Comparison of ENCODE assay signal across 17 cellular contexts in the genomic region with DNA sequence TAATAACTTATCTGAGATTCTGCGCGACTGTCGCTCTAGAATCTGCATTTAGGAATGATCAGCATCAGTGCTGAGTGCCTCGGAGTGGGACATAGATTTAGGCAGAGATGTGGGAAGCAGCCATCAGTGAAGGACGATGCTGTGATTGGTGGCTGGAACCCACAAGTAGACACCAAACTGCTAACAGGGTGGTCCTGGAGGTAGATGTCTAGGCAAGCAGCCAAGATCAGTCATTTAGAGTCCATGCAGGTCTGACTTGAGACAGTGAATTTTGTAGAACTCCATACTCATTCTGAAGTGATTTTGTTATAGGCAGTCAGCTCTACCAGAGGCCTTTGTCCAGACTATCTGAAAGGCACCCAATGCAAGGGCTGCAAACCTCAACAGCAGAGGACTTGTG. TPM values are rescaled to one million over a fixed set of nuclear protein-coding genes. Genes with fewer than 3 reads are reported as not detected.
DNase-seq lines count a peak whose midpoint lies in the region; ATAC-seq and TF ChIP-seq lines count a peak whose summit lies in the region.
"Had no signal": no experiment of that assay in that cellular context is flagged by ENCODE, and none has a peak within 500 bp of the region (broad histone marks: within the 10 kb centered on the region; RNA-seq: fewer than 3 reads in every experiment).

No MANE protein-coding gene starts in this region.

- no peaks in the 10 kb centered on the region for H3K9me3 Mint-ChIP-seq in stimulated activated naive B cell treated with anti-CD40 and anti-IgM and Interleukin-4, amounts not matched to agents 10 μg/mL and 1 μg/mL and 100 μg/mL, for 72 hours

- H3K4me3 Mint-ChIP-seq in stimulated activated naive B cell treated with anti-CD40 and anti-IgM and Interleukin-4, amounts not matched to agents 10 μg/mL and 1 μg/mL and 100 μg/mL, for 72 hours = no peak overlapping the region

- H3K4me1 Mint-ChIP-seq in stimulated activated naive B cell treated with anti-CD40 and anti-IgM and Interleukin-4, amounts not matched to agents 10 μg/mL and 1 μg/mL and 100 μg/mL, for 72 hours = peaks cover 32 to 53% of the 10 kb centered on the region in 2 donors

- no peak for ATAC-seq in RWPE2 (ENCODE audit: low read depth)
- ATAC-seq in stimulated activated naive B cell treated with anti-CD40 and anti-IgM and Interleukin-4, amounts not matched to agents 10 μg/mL and 1 μg/mL and 100 μg/mL, for 72 hours (replicated peaks) = no peak
- ATAC-seq in HG02798 (IDR thresholded peaks at IDR 0.05; ENCODE audit: poor library complexity, unreplicated experiment) = no peak
- no peak for ATAC-seq in HG02870 (IDR thresholded peaks at IDR 0.05; ENCODE audit: unreplicated experiment)
- ATAC-seq: left cardiac atrium, mucosa of descending colon had no signal

- no peaks in the 10 kb centered on the region for H3K27me3 ChIP-seq in BE2C
- H3K27me3 ChIP-seq in RWPE2 (ENCODE audit: insufficient read depth, poor library complexity, severe bottlenecking) = no peaks in the 10 kb centered on the region
- H3K27me3 ChIP-seq: pancreas had no signal

- no peaks in the 10 kb centered on the region for H3K27me3 Mint-ChIP-seq in stimulated activated naive B cell treated with anti-CD40 and anti-IgM and Interleukin-4, amounts not matched to agents 10 μg/mL and 1 μg/mL and 100 μg/mL, for 72 hours

- H3K4me1 ChIP-seq in BE2C = peaks cover 34% of the 10 kb centered on the region
- peaks cover 57% of the 10 kb centered on the region for H3K4me1 ChIP-seq in RWPE2 (ENCODE audit: insufficient read depth, poor library complexity, severe bottlenecking)
- H3K4me1 ChIP-seq: pancreas had no signal

- no peak overlapping the region for H3K27ac Mint-ChIP-seq in stimulated activated naive B cell treated with anti-CD40 and anti-IgM and Interleukin-4, amounts not matched to agents 10 μg/mL and 1 μg/mL and 100 μg/mL, for 72 hours

- no peaks in the 10 kb centered on the region for H3K9me3 ChIP-seq in BE2C
- H3K9me3 ChIP-seq in RWPE2 (ENCODE audit: severe bottlenecking) = no peaks in the 10 kb centered on the region
- H3K9me3 ChIP-seq: mucosa of descending colon, pancreas had no signal

- TF ChIP-seq CTCF in BE2C (IDR thresholded peaks at IDR 0.05; ENCODE audit: low read depth, low read length) = no peak
- TF ChIP-seq CTCF in RWPE2 (IDR thresholded peaks at IDR 0.05; ENCODE audit: poor library complexity, severe bottlenecking) = no peak

- H3K4me3 ChIP-seq in BE2C (ENCODE audit: low read depth, low read length) (peak overlapping the region; percentile 31), RWPE2 (ENCODE audit: severe bottlenecking) (no peak overlapping the region), skin epidermis (no peak overlapping the region)
- H3K4me3 ChIP-seq: mucosa of descending colon, pancreas had no signal

- H3K27ac ChIP-seq in RWPE2 (ENCODE audit: poor library complexity, severe bottlenecking) (peak overlapping the region; percentile 93), epithelial cell of prostate (peak overlapping the region; percentile 98), skin epidermis (peak overlapping the region in 19 of 21 experiments; percentile 35 to 90 (median 80))

- no peak for DNase-seq in BE2C
- DNase-seq in RWPE2 (ENCODE audit: low spot score) = no peak
- DNase-seq in epithelial cell of prostate (ENCODE audit: low read depth, low spot score) = no peak
- no peak for DNase-seq in stimulated activated naive B cell treated with anti-CD40 and anti-IgM and Interleukin-4, amounts not matched to agents 10 μg/mL and 1 μg/mL and 100 μg/mL, for 72 hours
- no peak for DNase-seq in HK-2 (ENCODE audit: unreplicated experiment)
- DNase-seq: activated CD4-positive, alpha-beta T cell treated with anti-CD3 and anti-CD28 coated beads for 48 hours; activated naive CD4-positive, alpha-beta T cell treated with anti-CD3 and anti-CD28 coated beads, Interleukin-2, amount 50 U/mL, for 16 hours; effector CD4-positive, alpha-beta T cell; left cardiac atrium; mucosa of descending colon; NCI-H1105 treated with DMSO at 0.1 percent for 48 hours; pancreas; stimulated activated CD4-positive, alpha-beta T cell treated with anti-CD3 and anti-CD28 coated beads, Interleukin-4, amount 100 ng/mL, for 24 hours; stimulated activated CD8-positive, alpha-beta memory T cell treated with anti-CD3 and anti-CD28 coated beads, Interleukin-4, amount 100 ng/mL, for 48 hours had no signal

- H3K36me3 ChIP-seq in BE2C (no peaks in the 10 kb centered on the region), RWPE2 (ENCODE audit: low read depth) (no peaks in the 10 kb centered on the region)
- H3K36me3 ChIP-seq: pancreas had no signal

- H3K36me3 Mint-ChIP-seq in stimulated activated naive B cell treated with anti-CD40 and anti-IgM and Interleukin-4, amounts not matched to agents 10 μg/mL and 1 μg/mL and 100 μg/mL, for 72 hours = no peaks in the 10 kb centered on the region

RNA-seq across cellular contexts. Expression of a gene that starts 51.8 kb away (rescaled TPM):
- 8.4 TPM for polyA plus RNA-seq in BE2C (2012; ENCODE audit: insufficient read depth, insufficient read length, low read depth)
